ENCODE assay signal across 1 cellular context in the genomic region with DNA sequence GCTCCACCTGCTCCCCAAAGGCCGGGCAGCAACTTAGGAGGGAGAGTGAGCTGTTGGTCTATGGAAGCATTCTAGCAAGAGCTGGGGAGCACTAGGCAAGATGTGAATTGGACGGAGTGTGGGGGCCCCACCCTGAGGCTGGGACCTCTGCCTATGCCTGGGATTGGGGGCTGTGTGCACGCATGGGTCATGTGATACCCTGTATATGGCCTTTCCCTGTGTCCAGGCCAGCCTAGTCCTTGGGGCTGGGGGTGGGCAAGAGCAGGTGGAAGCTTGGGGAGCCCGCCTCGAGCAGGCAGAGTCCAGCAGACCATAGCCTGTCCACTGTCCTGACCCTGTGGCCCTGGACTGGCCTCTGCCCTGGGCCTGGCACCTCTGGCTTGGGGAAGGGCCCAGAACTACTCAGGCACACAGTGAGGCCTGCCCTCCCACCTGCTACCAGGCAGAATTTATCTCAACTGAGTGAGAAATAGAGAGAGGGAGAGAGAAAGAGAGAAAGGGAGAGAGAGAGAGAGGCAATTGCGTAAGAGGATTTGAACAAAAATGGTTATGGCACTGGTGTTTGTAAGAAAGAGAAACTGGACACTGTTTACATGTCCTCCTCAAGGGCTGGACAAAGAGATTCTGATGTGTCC.
TF ChIP-seq lines count a peak whose summit lies in the region.

No MANE protein-coding gene starts in this region.

TF ChIP-seq in HepG2, 621 proteins besides CTCF, POLR2A, EP300 and RAD21 (continued from another document and continues in another):
- TF ChIP-seq, protein P1, sequence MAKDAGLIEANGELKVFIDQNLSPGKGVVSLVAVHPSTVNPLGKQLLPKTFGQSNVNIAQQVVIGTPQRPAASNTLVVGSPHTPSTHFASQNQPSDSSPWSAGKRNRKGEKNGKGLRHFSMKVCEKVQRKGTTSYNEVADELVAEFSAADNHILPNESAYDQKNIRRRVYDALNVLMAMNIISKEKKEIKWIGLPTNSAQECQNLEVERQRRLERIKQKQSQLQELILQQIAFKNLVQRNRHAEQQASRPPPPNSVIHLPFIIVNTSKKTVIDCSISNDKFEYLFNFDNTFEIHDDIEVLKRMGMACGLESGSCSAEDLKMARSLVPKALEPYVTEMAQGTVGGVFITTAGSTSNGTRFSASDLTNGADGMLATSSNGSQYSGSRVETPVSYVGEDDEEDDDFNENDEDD (CRISPR knock-in tag; IDR thresholded peaks at IDR 0.05; ENCODE audit: borderline replicate concordance): no peak
- TF ChIP-seq PRDM15 (CRISPR knock-in tag; IDR thresholded peaks at IDR 0.05): no peak
- TF ChIP-seq, protein P2, sequence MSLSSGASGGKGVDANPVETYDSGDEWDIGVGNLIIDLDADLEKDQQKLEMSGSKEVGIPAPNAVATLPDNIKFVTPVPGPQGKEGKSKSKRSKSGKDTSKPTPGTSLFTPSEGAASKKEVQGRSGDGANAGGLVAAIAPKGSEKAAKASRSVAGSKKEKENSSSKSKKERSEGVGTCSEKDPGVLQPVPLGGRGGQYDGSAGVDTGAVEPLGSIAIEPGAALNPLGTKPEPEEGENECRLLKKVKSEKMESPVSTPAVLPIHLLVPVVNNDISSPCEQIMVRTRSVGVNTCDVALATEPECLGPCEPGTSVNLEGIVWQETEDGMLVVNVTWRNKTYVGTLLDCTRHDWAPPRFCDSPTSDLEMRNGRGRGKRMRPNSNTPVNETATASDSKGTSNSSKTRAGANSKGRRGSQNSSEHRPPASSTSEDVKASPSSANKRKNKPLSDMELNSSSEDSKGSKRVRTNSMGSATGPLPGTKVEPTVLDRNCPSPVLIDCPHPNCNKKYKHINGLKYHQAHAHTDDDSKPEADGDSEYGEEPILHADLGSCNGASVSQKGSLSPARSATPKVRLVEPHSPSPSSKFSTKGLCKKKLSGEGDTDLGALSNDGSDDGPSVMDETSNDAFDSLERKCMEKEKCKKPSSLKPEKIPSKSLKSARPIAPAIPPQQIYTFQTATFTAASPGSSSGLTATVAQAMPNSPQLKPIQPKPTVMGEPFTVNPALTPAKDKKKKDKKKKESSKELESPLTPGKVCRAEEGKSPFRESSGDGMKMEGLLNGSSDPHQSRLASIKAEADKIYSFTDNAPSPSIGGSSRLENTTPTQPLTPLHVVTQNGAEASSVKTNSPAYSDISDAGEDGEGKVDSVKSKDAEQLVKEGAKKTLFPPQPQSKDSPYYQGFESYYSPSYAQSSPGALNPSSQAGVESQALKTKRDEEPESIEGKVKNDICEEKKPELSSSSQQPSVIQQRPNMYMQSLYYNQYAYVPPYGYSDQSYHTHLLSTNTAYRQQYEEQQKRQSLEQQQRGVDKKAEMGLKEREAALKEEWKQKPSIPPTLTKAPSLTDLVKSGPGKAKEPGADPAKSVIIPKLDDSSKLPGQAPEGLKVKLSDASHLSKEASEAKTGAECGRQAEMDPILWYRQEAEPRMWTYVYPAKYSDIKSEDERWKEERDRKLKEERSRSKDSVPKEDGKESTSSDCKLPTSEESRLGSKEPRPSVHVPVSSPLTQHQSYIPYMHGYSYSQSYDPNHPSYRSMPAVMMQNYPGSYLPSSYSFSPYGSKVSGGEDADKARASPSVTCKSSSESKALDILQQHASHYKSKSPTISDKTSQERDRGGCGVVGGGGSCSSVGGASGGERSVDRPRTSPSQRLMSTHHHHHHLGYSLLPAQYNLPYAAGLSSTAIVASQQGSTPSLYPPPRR (CRISPR knock-in tag; IDR thresholded peaks at IDR 0.05; ENCODE audit: borderline replicate concordance): 0 out of 2 replicates have a peak, but pooled peaks have one; percentile 11
- TF ChIP-seq ARNT (IDR thresholded peaks at IDR 0.05): no peak
- no peak for TF ChIP-seq ZBTB42 (CRISPR knock-in tag; IDR thresholded peaks at IDR 0.05)
- no peak for TF ChIP-seq ZNF225 (CRISPR knock-in tag; IDR thresholded peaks at IDR 0.05)
- no peak for TF ChIP-seq JUN (CRISPR knock-in tag; IDR thresholded peaks at IDR 0.05)
- TF ChIP-seq ARHGAP35 (CRISPR knock-in tag; IDR thresholded peaks at IDR 0.05; ENCODE audit: borderline replicate concordance): 0 out of 2 replicates have a peak, but pooled peaks have one; percentile 42
- no peak for TF ChIP-seq ZNF550 (CRISPR knock-in tag; IDR thresholded peaks at IDR 0.05; ENCODE audit: borderline replicate concordance)
- no peak for TF ChIP-seq KLF9 (CRISPR knock-in tag; IDR thresholded peaks at IDR 0.05; ENCODE audit: low read depth)
- TF ChIP-seq, protein P3, sequence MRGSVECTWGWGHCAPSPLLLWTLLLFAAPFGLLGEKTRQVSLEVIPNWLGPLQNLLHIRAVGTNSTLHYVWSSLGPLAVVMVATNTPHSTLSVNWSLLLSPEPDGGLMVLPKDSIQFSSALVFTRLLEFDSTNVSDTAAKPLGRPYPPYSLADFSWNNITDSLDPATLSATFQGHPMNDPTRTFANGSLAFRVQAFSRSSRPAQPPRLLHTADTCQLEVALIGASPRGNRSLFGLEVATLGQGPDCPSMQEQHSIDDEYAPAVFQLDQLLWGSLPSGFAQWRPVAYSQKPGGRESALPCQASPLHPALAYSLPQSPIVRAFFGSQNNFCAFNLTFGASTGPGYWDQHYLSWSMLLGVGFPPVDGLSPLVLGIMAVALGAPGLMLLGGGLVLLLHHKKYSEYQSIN (CRISPR knock-in tag; IDR thresholded peaks at IDR 0.05; ENCODE audit: borderline replicate concordance): no peak
- peak; percentile 38; the same call in 1 of the 2 replicates for TF ChIP-seq ZNF747 (CRISPR knock-in tag; IDR thresholded peaks at IDR 0.05; ENCODE audit: borderline replicate concordance)
- no peak for TF ChIP-seq SIN3A (IDR thresholded peaks at IDR 0.05; ENCODE audit: borderline replicate concordance, low read depth, low read length)
- no peak for TF ChIP-seq HES4 (CRISPR knock-in tag; IDR thresholded peaks at IDR 0.05; ENCODE audit: borderline replicate concordance)
- TF ChIP-seq HIVEP1 (CRISPR knock-in tag; IDR thresholded peaks at IDR 0.05): no peak; the same call in 1 of the 2 replicates
- no peak for TF ChIP-seq ZNF430 (CRISPR knock-in tag; IDR thresholded peaks at IDR 0.05)
- TF ChIP-seq ZNF562 (CRISPR knock-in tag; IDR thresholded peaks at IDR 0.05; ENCODE audit: borderline replicate concordance): no peak
- TF ChIP-seq IKZF4 (CRISPR knock-in tag; IDR thresholded peaks at IDR 0.05; ENCODE audit: borderline replicate concordance, low read depth, not compliant biosample characterization): no peak
- no peak for TF ChIP-seq NR0B2 (CRISPR knock-in tag; IDR thresholded peaks at IDR 0.05)
- TF ChIP-seq ZNF737 (CRISPR knock-in tag; IDR thresholded peaks at IDR 0.05; ENCODE audit: borderline replicate concordance): no peak
- no peak for TF ChIP-seq MTA1 (CRISPR knock-in tag; IDR thresholded peaks at IDR 0.05; ENCODE audit: borderline replicate concordance)
- TF ChIP-seq GPN1 (CRISPR knock-in tag; IDR thresholded peaks at IDR 0.05; ENCODE audit: borderline replicate concordance): no peak
- peak; percentile 92; the same call in 1 of the 2 replicates for TF ChIP-seq ZNF598 (CRISPR knock-in tag; IDR thresholded peaks at IDR 0.05; ENCODE audit: borderline replicate concordance)
- no peak for TF ChIP-seq TGIF2 (CRISPR knock-in tag; IDR thresholded peaks at IDR 0.05)
- TF ChIP-seq FIP1L1 (IDR thresholded peaks at IDR 0.05; ENCODE audit: borderline replicate concordance, insufficient read depth, low read depth, low read length): no peak
- peak; percentile 36; the same call in 1 of the 2 replicates for TF ChIP-seq ZNF768 (CRISPR knock-in tag; IDR thresholded peaks at IDR 0.05)
- no peak for TF ChIP-seq RFX5 (IDR thresholded peaks at IDR 0.05; ENCODE audit: low read depth, low read length)
- no peak for TF ChIP-seq TIGD3 (CRISPR knock-in tag; IDR thresholded peaks at IDR 0.05; ENCODE audit: borderline replicate concordance)
- TF ChIP-seq ZFY (CRISPR knock-in tag; IDR thresholded peaks at IDR 0.05): peak; percentile 55
- TF ChIP-seq, protein P4, sequence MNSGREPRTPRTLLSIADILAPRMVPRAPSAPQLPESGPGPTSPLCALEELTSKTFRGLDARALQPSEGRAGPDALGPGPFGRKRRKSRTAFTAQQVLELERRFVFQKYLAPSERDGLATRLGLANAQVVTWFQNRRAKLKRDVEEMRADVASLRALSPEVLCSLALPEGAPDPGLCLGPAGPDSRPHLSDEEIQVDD (CRISPR knock-in tag; IDR thresholded peaks at IDR 0.05; ENCODE audit: borderline replicate concordance): no peak
- TF ChIP-seq PITX1 (CRISPR knock-in tag; IDR thresholded peaks at IDR 0.05): no peak; the same call in 1 of the 2 replicates
- TF ChIP-seq ZNF850 (CRISPR knock-in tag; conservative IDR thresholded peaks at IDR 0.05): no peak
- TF ChIP-seq ZNF468 (CRISPR knock-in tag; IDR thresholded peaks at IDR 0.05): no peak
- no peak for TF ChIP-seq CENPT (CRISPR knock-in tag; IDR thresholded peaks at IDR 0.05; ENCODE audit: low read depth)
- TF ChIP-seq ZKSCAN5 (CRISPR knock-in tag; IDR thresholded peaks at IDR 0.05): 0 out of 2 replicates have a peak, but pooled peaks have one; percentile 17
- TF ChIP-seq, protein P5, sequence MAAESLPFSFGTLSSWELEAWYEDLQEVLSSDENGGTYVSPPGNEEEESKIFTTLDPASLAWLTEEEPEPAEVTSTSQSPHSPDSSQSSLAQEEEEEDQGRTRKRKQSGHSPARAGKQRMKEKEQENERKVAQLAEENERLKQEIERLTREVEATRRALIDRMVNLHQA (CRISPR knock-in tag; IDR thresholded peaks at IDR 0.05): no peak
- TF ChIP-seq SOX6 (IDR thresholded peaks at IDR 0.05): no peak
- peak; percentile 55 for TF ChIP-seq SOX6 (CRISPR knock-in tag; IDR thresholded peaks at IDR 0.05)
- TF ChIP-seq SRF (IDR thresholded peaks at IDR 0.05; ENCODE audit: low read depth, low read length): no peak
- TF ChIP-seq GATAD1 (CRISPR knock-in tag; IDR thresholded peaks at IDR 0.05): no peak
- TF ChIP-seq RAD51 (IDR thresholded peaks at IDR 0.05; ENCODE audit: borderline replicate concordance): no peak
- TF ChIP-seq ZNF263 (CRISPR knock-in tag; IDR thresholded peaks at IDR 0.05): peak; percentile 60
- peak; percentile 77; the same call in 1 of the 2 replicates for TF ChIP-seq ZNF274 (CRISPR knock-in tag; IDR thresholded peaks at IDR 0.05)
- TF ChIP-seq ZNF83 (CRISPR knock-in tag; IDR thresholded peaks at IDR 0.05; ENCODE audit: borderline replicate concordance): no peak
- peak; percentile 15; the same call in 1 of the 2 replicates for TF ChIP-seq RXRB (CRISPR knock-in tag; IDR thresholded peaks at IDR 0.05; ENCODE audit: borderline replicate concordance)
- TF ChIP-seq U2AF2 (IDR thresholded peaks at IDR 0.05; ENCODE audit: low read depth, low read length): no peak
- TF ChIP-seq ESRRA (CRISPR knock-in tag; IDR thresholded peaks at IDR 0.05; ENCODE audit: low read depth): no peak
- TF ChIP-seq SMC3 (IDR thresholded peaks at IDR 0.05; ENCODE audit: low read length): no peak; the same call in 1 of the 2 replicates
- TF ChIP-seq CERS6 (CRISPR knock-in tag; IDR thresholded peaks at IDR 0.05): no peak
- no peak for TF ChIP-seq ZNF484 (CRISPR knock-in tag; IDR thresholded peaks at IDR 0.05; ENCODE audit: borderline replicate concordance, low read depth)
- TF ChIP-seq NR2C2 (CRISPR knock-in tag; IDR thresholded peaks at IDR 0.05; ENCODE audit: borderline replicate concordance): no peak
- no peak for TF ChIP-seq FOXJ3 (CRISPR knock-in tag; IDR thresholded peaks at IDR 0.05; ENCODE audit: borderline replicate concordance)
- TF ChIP-seq KDM6A (CRISPR knock-in tag; IDR thresholded peaks at IDR 0.05; ENCODE audit: low read depth): no peak
- TF ChIP-seq TCF12 (IDR thresholded peaks at IDR 0.05): no peak
- no peak for TF ChIP-seq TCF12 (CRISPR knock-in tag; IDR thresholded peaks at IDR 0.05)
- TF ChIP-seq NFE2 (CRISPR knock-in tag; IDR thresholded peaks at IDR 0.05): no peak
- TF ChIP-seq ARNTL (CRISPR knock-in tag; IDR thresholded peaks at IDR 0.05): no peak
